15 cellular contexts compared by ENCODE assay signal in the genomic region with DNA sequence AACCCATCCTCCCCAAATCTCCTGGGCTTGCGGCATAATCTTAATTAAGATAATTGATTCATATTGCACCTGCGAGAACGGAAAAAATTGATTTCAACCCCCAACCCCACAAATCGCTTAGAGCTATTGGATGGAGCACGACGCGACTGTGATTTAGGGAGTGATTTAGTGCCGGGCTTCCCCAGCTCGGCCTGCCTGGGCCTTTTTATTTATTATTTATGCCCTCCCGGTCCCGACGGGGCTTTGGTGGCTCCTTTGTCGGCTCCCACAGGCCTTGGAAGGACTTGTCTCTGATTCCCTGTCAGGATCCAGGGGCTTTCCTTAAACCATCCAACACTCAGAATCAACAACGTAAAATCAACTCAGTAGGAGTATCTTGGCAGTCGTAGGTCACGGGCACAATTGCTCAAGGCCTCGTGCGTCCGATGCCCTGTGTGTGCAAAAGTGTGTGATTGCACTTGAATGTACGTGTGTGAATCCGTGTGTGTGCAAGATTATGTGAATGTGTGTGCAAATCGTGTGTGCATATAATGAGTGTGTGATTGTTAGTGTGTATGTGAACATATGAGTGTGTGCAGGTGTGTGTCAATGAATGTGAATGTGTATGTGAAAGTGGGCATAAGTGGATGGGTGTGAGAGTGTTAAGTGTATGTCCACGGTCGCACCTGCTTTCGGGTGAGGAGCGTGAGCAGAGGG. TPM values are rescaled to one million over a fixed set of nuclear protein-coding genes. Genes with fewer than 3 reads are reported as not detected.
A peak's percentile ranks its signal among the peaks of the same experiment; 100 is the strongest.
DNase-seq lines count a peak whose midpoint lies in the region; ATAC-seq and TF ChIP-seq lines count a peak whose summit lies in the region.
"Had no signal": no experiment of that assay in that cellular context is flagged by ENCODE, and none has a peak within 500 bp of the region (broad histone marks: within the 10 kb centered on the region; RNA-seq: fewer than 3 reads in every experiment).

No MANE protein-coding gene starts in this region.

- peaks cover 10% of the 10 kb centered on the region for H3K27me3 ChIP-seq in Panc1 (ENCODE audit: control insufficient read depth, insufficient read depth, low read length)
- H3K27me3 ChIP-seq in iPS-18a (ENCODE audit: control insufficient read depth, insufficient read depth, low read length): peaks cover 100% of the 10 kb centered on the region

- peaks cover 58% of the 10 kb centered on the region for H3K27me3 Mint-ChIP-seq in activated naive CD8-positive, alpha-beta T cell
- H3K27me3 Mint-ChIP-seq in activated naive CD8-positive, alpha-beta T cell treated with anti-CD3 and anti-CD28 coated beads for 36 hours: peaks cover 87% of the 10 kb centered on the region
- peaks cover 98% of the 10 kb centered on the region for H3K27me3 Mint-ChIP-seq in type B pancreatic cell

- ATAC-seq in Panc1: 0 out of 2 replicates have a peak, but pooled peaks have one; percentile 26
- no peak for ATAC-seq in sciatic nerve
- ATAC-seq: left lobe of liver had no signal

- POLR2A ChIA-PET in Panc1 (lab: Charles Lee): no interaction called here

- BruUV-seq in Panc1 (replicated peaks; lab: Mats Ljungman, UMichigan): no TSS peak

- no peaks in the 10 kb centered on the region for H3K9me3 Mint-ChIP-seq in activated naive CD8-positive, alpha-beta T cell (ENCODE audit: low read depth)
- no peaks in the 10 kb centered on the region for H3K9me3 Mint-ChIP-seq in activated naive CD8-positive, alpha-beta T cell treated with anti-CD3 and anti-CD28 coated beads for 36 hours
- no peaks in the 10 kb centered on the region for H3K9me3 Mint-ChIP-seq in type B pancreatic cell

- peak overlapping the region; percentile 2 for H3K4me3 Mint-ChIP-seq in activated naive CD8-positive, alpha-beta T cell
- H3K4me3 Mint-ChIP-seq in activated naive CD8-positive, alpha-beta T cell treated with anti-CD3 and anti-CD28 coated beads for 36 hours: no peak overlapping the region
- peak overlapping the region; percentile 60 for H3K4me3 Mint-ChIP-seq in type B pancreatic cell

- H3K4me3 ChIP-seq in Panc1 (ENCODE audit: low read depth in 2 of 2, low read length in 2 of 2) (no peak overlapping the region), iPS-18a (ENCODE audit: low read length) (peak overlapping the region; percentile 38)
- H3K4me3 ChIP-seq: upper lobe of right lung had no signal

- H3K27ac ChIP-seq in Panc1 (ENCODE audit: low read length) (no peak overlapping the region), iPS-18a (ENCODE audit: low read length) (no peak overlapping the region)
- H3K27ac ChIP-seq: upper lobe of right lung had no signal

- H3K36me3 Mint-ChIP-seq in activated naive CD8-positive, alpha-beta T cell: no peaks in the 10 kb centered on the region
- H3K36me3 Mint-ChIP-seq in activated naive CD8-positive, alpha-beta T cell treated with anti-CD3 and anti-CD28 coated beads for 36 hours: no peaks in the 10 kb centered on the region
- peaks cover 4% of the 10 kb centered on the region for H3K36me3 Mint-ChIP-seq in type B pancreatic cell

- H3K9me3 ChIP-seq in Panc1 (ENCODE audit: control insufficient read depth, insufficient read depth, low read depth, low read length) (no peaks in the 10 kb centered on the region), iPS-18a (ENCODE audit: control insufficient read depth, low read depth, low read length) (peaks cover 3% of the 10 kb centered on the region)
- H3K9me3 ChIP-seq: upper lobe of right lung had no signal

- DNase-seq in activated naive CD8-positive, alpha-beta T cell treated with anti-CD3 and anti-CD28 coated beads for 36 hours: no peak
- DNase-seq in Panc1 (ENCODE audit: low read depth, low spot score) (no peak), type B pancreatic cell (ENCODE audit: extremely low spot score, unreplicated experiment) (no peak), SW480 (ENCODE audit: low spot score) (no peak), sciatic nerve (ENCODE audit: low spot score) (no peak), medulla oblongata (ENCODE audit: extremely low spot score) (no peak)
- DNase-seq: activated effector memory CD4-positive, alpha-beta T cell treated with anti-CD3 and anti-CD28 coated beads, Interleukin-2, amount 50 U/mL, for 16 hours; dermis blood vessel endothelial cell; NCI-H1092 treated with DMSO at 0.1 percent for 48 hours; NCI-H345; upper lobe of right lung had no signal

- intact Hi-C loops in Panc1 (cut with micrococcal nuclease; ENCODE audit: unreplicated experiment) (no loop called here), sciatic nerve (cut with DNase I) (no loop called here)

- CTCF ChIA-PET in Panc1 (lab: Charles Lee): no interaction called here

- H3K9ac ChIP-seq in iPS-18a (ENCODE audit: low read length): no peak overlapping the region

- H3K27ac Mint-ChIP-seq in activated naive CD8-positive, alpha-beta T cell: no peak overlapping the region
- no peak overlapping the region for H3K27ac Mint-ChIP-seq in activated naive CD8-positive, alpha-beta T cell treated with anti-CD3 and anti-CD28 coated beads for 36 hours
- H3K27ac Mint-ChIP-seq in type B pancreatic cell: peak overlapping the region; percentile 40

- TF ChIP-seq CTCF in Panc1 (IDR thresholded peaks at IDR 0.05) (no peak), type B pancreatic cell (conservative IDR thresholded peaks at IDR 0.05) (no peak)

- peaks cover 42% of the 10 kb centered on the region for H3K4me1 Mint-ChIP-seq in activated naive CD8-positive, alpha-beta T cell (ENCODE audit: low read depth)
- H3K4me1 Mint-ChIP-seq in activated naive CD8-positive, alpha-beta T cell treated with anti-CD3 and anti-CD28 coated beads for 36 hours: peaks cover 35% of the 10 kb centered on the region
- peaks cover 21% of the 10 kb centered on the region for H3K4me1 Mint-ChIP-seq in type B pancreatic cell (ENCODE audit: unreplicated experiment)

- H3K4me1 ChIP-seq in Panc1 (ENCODE audit: control insufficient read depth, insufficient read depth, low read length) (no peaks in the 10 kb centered on the region), iPS-18a (ENCODE audit: control insufficient read depth, low read depth, low read length) (peaks cover 37% of the 10 kb centered on the region)

- H3K36me3 ChIP-seq in Panc1 (ENCODE audit: control insufficient read depth, insufficient read depth, low read length) (no peaks in the 10 kb centered on the region), iPS-18a (ENCODE audit: control insufficient read depth, low read depth, low read length) (no peaks in the 10 kb centered on the region)
- H3K36me3 ChIP-seq: upper lobe of right lung had no signal

- in situ Hi-C loops in Panc1 (cut with HindIII; ENCODE audit: low pct_unique_long_range_greater_than_20kb, low sequenced_read_pairs): no loop called here

RNA-seq across cellular contexts. Expression of gene NEUROD1, which starts 4.3 kb away (rescaled TPM):
- total RNA-seq in activated naive CD8-positive, alpha-beta T cell treated with anti-CD3 and anti-CD28 coated beads for 36 hours: under 1 TPM in 1 of 2 experiments, not detected in 1; 0.08 TPM
- total RNA-seq in Panc1 (2021; ENCODE audit: unreplicated experiment) (not detected), type B pancreatic cell (ENCODE audit: low replicate concordance) (48.5 and 72.2 TPM in 2 replicates), sciatic nerve (not detected)
- polyA plus RNA-seq in Panc1 (2012; ENCODE audit: insufficient read length): not detected
- total RNA-seq: dermis blood vessel endothelial cell, left lobe of liver, SK-MEL-5, upper lobe of right lung had no signal

RNA-seq across cellular contexts. Expression of gene CERKL, which starts 27.7 kb away (rescaled TPM):
- total RNA-seq in activated naive CD8-positive, alpha-beta T cell treated with anti-CD3 and anti-CD28 coated beads for 36 hours: under 1 TPM; 0.06 TPM
- total RNA-seq in Panc1 (2021; ENCODE audit: unreplicated experiment) (0.87 TPM), type B pancreatic cell (ENCODE audit: low replicate concordance) (2.9 and 4.3 TPM in 2 replicates), sciatic nerve (not detected)
- polyA plus RNA-seq in Panc1 (2012; ENCODE audit: insufficient read length): 0.45 TPM
- total RNA-seq: dermis blood vessel endothelial cell, left lobe of liver had no signal

Comparison
In these comparisons a context has a peak if more than half of its experiments do, and no peak if none do; other contexts are left out.
1. RNA of gene NEUROD1, which starts 4.3 kb away (total RNA-seq): 48.5 to 72.2 TPM in type B pancreatic cell; 0.08 TPM in activated naive CD8-positive, alpha-beta T cell treated with anti-CD3 and anti-CD28 coated beads for 36 hours, not detected in Panc1 (single experiment) and not detected in sciatic nerve (single experiment); every median in the first group is over 10 times any median in the second.